25 cellular contexts compared by ENCODE assay signal in the genomic region with DNA sequence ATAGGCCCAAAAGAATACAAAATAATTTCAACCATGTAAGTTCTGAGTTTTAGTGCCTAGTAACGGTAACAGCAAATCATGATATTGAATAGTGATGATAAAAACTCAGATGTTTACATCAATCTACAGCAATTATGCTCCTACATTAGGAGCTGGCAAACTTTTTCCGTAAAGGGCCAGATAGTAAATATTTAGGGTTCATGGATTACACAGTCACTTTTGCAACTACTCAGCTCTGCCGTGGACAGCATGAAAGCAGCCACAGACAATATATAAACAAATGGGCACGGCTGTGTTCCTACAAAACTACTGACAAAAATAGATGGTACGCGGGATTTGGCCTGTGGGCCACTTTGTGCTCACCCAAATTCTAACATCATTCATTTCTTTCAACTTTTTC.
"Had no signal": no experiment of that assay in that cellular context is flagged by ENCODE, and none has a peak within 500 bp of the region (broad histone marks: within the 10 kb centered on the region; RNA-seq: fewer than 3 reads in every experiment).

No MANE protein-coding gene starts in this region.

- H3K4me3 Mint-ChIP-seq: activated CD4-positive, alpha-beta T cell treated with anti-CD3 and anti-CD28 coated beads, Interleukin-2, amount 10 ng/mL, durations not matched to agents 7 days and 5 days; activated CD8-positive, alpha-beta T cell treated with anti-CD3 and anti-CD28 coated beads, Interleukin-2, amount 10 ng/mL, durations not matched to agents 7 days and 5 days; activated T-helper 1 cell treated with anti-CD3 and anti-CD28 coated beads, Interleukin-12 subunit alpha, Interleukin-12 subunit beta, Interleukin-2, Interleukin-4 antibody, amounts not matched to agents 30 ng/mL and 10 ng/mL and 1 ng/mL, durations not matched to agents 14 hours and 24 hours and 36 hours; brain; effector memory CD8-positive, alpha-beta T cell; immature natural killer cell; nephron progenitor cell; stimulated activated naive B cell treated with anti-CD40 and anti-IgM and Interleukin-4, amounts not matched to agents 10 μg/mL and 1 μg/mL and 100 μg/mL, for 72 hours; T-helper 1 cell treated with Interleukin-12 subunit alpha and Interleukin-12 subunit beta and Interleukin-4 antibody, amounts not matched to agents 30 μg/mL and 1 μg/mL, for 36 hours had no signal

- H3K9me3 Mint-ChIP-seq: activated CD4-positive, alpha-beta T cell treated with anti-CD3 and anti-CD28 coated beads, Interleukin-2, amount 10 ng/mL, durations not matched to agents 7 days and 5 days; activated T-helper 1 cell treated with anti-CD3 and anti-CD28 coated beads, Interleukin-12 subunit alpha, Interleukin-12 subunit beta, Interleukin-2, Interleukin-4 antibody, amounts not matched to agents 30 ng/mL and 10 ng/mL and 1 ng/mL, durations not matched to agents 14 hours and 24 hours and 36 hours; effector memory CD8-positive, alpha-beta T cell; immature natural killer cell; stimulated activated naive B cell treated with anti-CD40 and anti-IgM and Interleukin-4, amounts not matched to agents 10 μg/mL and 1 μg/mL and 100 μg/mL, for 72 hours; T-helper 1 cell treated with Interleukin-12 subunit alpha and Interleukin-12 subunit beta and Interleukin-4 antibody, amounts not matched to agents 30 μg/mL and 1 μg/mL, for 36 hours had no signal

- H3K9me3 ChIP-seq: esophagus squamous epithelium, mucosa of descending colon, testis, uterus had no signal

- H3K36me3 Mint-ChIP-seq: brain; immature natural killer cell; stimulated activated naive B cell treated with anti-CD40 and anti-IgM and Interleukin-4, amounts not matched to agents 10 μg/mL and 1 μg/mL and 100 μg/mL, for 72 hours had no signal

- H3K4me1 ChIP-seq: uterus had no signal

- H3K27me3 ChIP-seq: dorsolateral prefrontal cortex, esophagus squamous epithelium, foreskin keratinocyte, testis, uterus had no signal

- H3K36me3 ChIP-seq: esophagus squamous epithelium, uterus had no signal

- H3K27ac Mint-ChIP-seq: activated CD4-positive, alpha-beta T cell treated with anti-CD3 and anti-CD28 coated beads, Interleukin-2, amount 10 ng/mL, durations not matched to agents 7 days and 5 days; activated CD8-positive, alpha-beta T cell treated with anti-CD3 and anti-CD28 coated beads, Interleukin-2, amount 10 ng/mL, durations not matched to agents 7 days and 5 days; activated T-helper 1 cell treated with anti-CD3 and anti-CD28 coated beads, Interleukin-12 subunit alpha, Interleukin-12 subunit beta, Interleukin-2, Interleukin-4 antibody, amounts not matched to agents 30 ng/mL and 10 ng/mL and 1 ng/mL, durations not matched to agents 14 hours and 24 hours and 36 hours; brain; effector memory CD8-positive, alpha-beta T cell; immature natural killer cell; nephron progenitor cell; stimulated activated naive B cell treated with anti-CD40 and anti-IgM and Interleukin-4, amounts not matched to agents 10 μg/mL and 1 μg/mL and 100 μg/mL, for 72 hours; T-helper 1 cell treated with Interleukin-12 subunit alpha and Interleukin-12 subunit beta and Interleukin-4 antibody, amounts not matched to agents 30 μg/mL and 1 μg/mL, for 36 hours had no signal

- H3K27ac ChIP-seq: dorsolateral prefrontal cortex, esophagus squamous epithelium, foreskin keratinocyte, testis, uterus, VCaP had no signal

- H3K4me1 Mint-ChIP-seq: activated CD4-positive, alpha-beta T cell treated with anti-CD3 and anti-CD28 coated beads, Interleukin-2, amount 10 ng/mL, durations not matched to agents 7 days and 5 days; immature natural killer cell; stimulated activated naive B cell treated with anti-CD40 and anti-IgM and Interleukin-4, amounts not matched to agents 10 μg/mL and 1 μg/mL and 100 μg/mL, for 72 hours had no signal

- DNase-seq: activated CD4-positive, alpha-beta T cell treated with anti-CD3 and anti-CD28 coated beads, Interleukin-2, amount 10 ng/mL, durations not matched to agents 7 days and 5 days; activated CD8-positive, alpha-beta T cell treated with anti-CD3 and anti-CD28 coated beads, Interleukin-2, amount 10 ng/mL, durations not matched to agents 7 days and 5 days; activated gamma-delta T cell; activated naive CD4-positive, alpha-beta T cell treated with anti-CD3 and anti-CD28 coated beads, Interleukin-2, amount 50 U/mL, for 16 hours; aorta; central memory CD4-positive, alpha-beta T cell; dorsolateral prefrontal cortex; effector memory CD8-positive, alpha-beta T cell; esophagus squamous epithelium; immature natural killer cell; mesendoderm; mucosa of descending colon; nephron progenitor cell; posterior cingulate gyrus; small intestine; stimulated activated CD4-positive, alpha-beta T cell treated with anti-CD3 and anti-CD28 coated beads, Interleukin-2, amount 100 ng/mL, for 48 hours; stimulated activated CD8-positive, alpha-beta memory T cell treated with anti-CD3 and anti-CD28 coated beads, Interleukin-4, amount 100 ng/mL, for 48 hours; stimulated activated naive B cell treated with anti-CD40 and anti-IgM and Interleukin-4, amounts not matched to agents 10 μg/mL and 1 μg/mL and 100 μg/mL, for 72 hours; testis; uterus had no signal

- H3K4me3 ChIP-seq: dorsolateral prefrontal cortex, esophagus squamous epithelium, mucosa of descending colon, testis, uterus had no signal
